ENCODE assay signal across 23 cellular contexts in the genomic region with DNA sequence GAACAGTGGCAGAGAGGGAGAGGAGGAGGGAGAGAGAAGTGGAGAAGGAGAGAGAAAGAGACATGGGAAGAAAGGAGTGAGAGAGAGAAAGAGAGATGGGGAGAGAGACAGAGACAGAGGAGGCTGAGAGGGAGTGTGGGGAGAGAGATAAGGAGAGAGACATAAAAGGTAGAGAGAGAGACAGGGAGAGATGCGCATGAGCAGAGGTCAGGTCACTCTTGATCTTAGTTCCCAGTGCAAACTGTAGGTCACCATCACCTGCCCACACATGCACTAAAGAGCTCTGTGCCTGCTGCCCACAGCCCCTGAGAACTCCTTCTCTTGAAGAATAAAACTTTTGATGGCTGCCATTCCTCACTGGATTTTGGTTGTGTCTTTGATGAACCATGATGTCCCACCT. TPM values are rescaled to one million over a fixed set of nuclear protein-coding genes. Genes with fewer than 3 reads are reported as not detected.
A peak's percentile ranks its signal among the peaks of the same experiment; 100 is the strongest.
DNase-seq lines count a peak whose midpoint lies in the region; ATAC-seq and TF ChIP-seq lines count a peak whose summit lies in the region.
"Had no signal": no experiment of that assay in that cellular context is flagged by ENCODE, and none has a peak within 500 bp of the region (broad histone marks: within the 10 kb centered on the region; RNA-seq: fewer than 3 reads in every experiment).

No MANE protein-coding gene starts in this region.

- no peak for TF ChIP-seq CTCF in CD4-positive, alpha-beta T cell (IDR thresholded peaks at IDR 0.05)

- H3K36me3 Mint-ChIP-seq in activated CD4-positive, alpha-beta T cell treated with anti-CD3 and anti-CD28 coated beads, Interleukin-2, amount 10 ng/mL, durations not matched to agents 7 days and 5 days (ENCODE audit: low read depth) = peaks cover 6% of the 10 kb centered on the region
- H3K36me3 Mint-ChIP-seq in CD4-positive, alpha-beta T cell (ENCODE audit: low read depth) = no peaks in the 10 kb centered on the region
- H3K36me3 Mint-ChIP-seq in activated T-helper 17 cell treated with anti-CD3 and anti-CD28 coated beads, Interleukin-2, amount 50 U/mL, for 72 hours (ENCODE audit: low read depth) = no peaks in the 10 kb centered on the region
- no peaks in the 10 kb centered on the region for H3K36me3 Mint-ChIP-seq in naive thymus-derived CD8-positive, alpha-beta T cell
- no peaks in the 10 kb centered on the region for H3K36me3 Mint-ChIP-seq in activated CD4-positive, alpha-beta memory T cell treated with anti-CD3 and anti-CD28 coated beads for 36 hours

- intact Hi-C loops in CD4-positive, alpha-beta T cell (cut with DNase I, micrococcal nuclease) = loop anchor here in 1 of 2 experiments (5.0 kb wide), 2 partner anchors 42 to 212 kb away; no protein-coding TSS in a partner anchor
- intact Hi-C loops in activated CD4-positive, alpha-beta memory T cell treated with anti-CD3 and anti-CD28 coated beads for 36 hours (cut with micrococcal nuclease) = loop anchor here (5.0 kb wide), 2 partner anchors 162 to 418 kb away; no protein-coding TSS in a partner anchor

- peak overlapping the region; percentile 74 for H3K27ac Mint-ChIP-seq in activated CD4-positive, alpha-beta T cell treated with anti-CD3 and anti-CD28 coated beads, Interleukin-2, amount 10 ng/mL, durations not matched to agents 7 days and 5 days
- H3K27ac Mint-ChIP-seq in CD4-positive, alpha-beta T cell = peak overlapping the region; percentile 94
- peak overlapping the region; percentile 73 for H3K27ac Mint-ChIP-seq in activated T-helper 17 cell treated with anti-CD3 and anti-CD28 coated beads, Interleukin-2, amount 50 U/mL, for 72 hours
- H3K27ac Mint-ChIP-seq in naive thymus-derived CD8-positive, alpha-beta T cell = peak overlapping the region in 9 of 10 donors; percentile 20 to 92 (median 81)
- H3K27ac Mint-ChIP-seq in activated CD4-positive, alpha-beta memory T cell treated with anti-CD3 and anti-CD28 coated beads for 36 hours = no peak overlapping the region

- POLR2A ChIA-PET in activated CD4-positive, alpha-beta T cell treated with anti-CD3 and anti-CD28 coated beads, Interleukin-2, amount 10 ng/mL, durations not matched to agents 7 days and 5 days (lab: Charles Lee) = no interaction called here
- POLR2A ChIA-PET in CD4-positive, alpha-beta T cell (lab: Charles Lee) = interaction anchor here (0.7 to 1.0 kb wide), 2 partner anchors 27 to 28 kb away, joined by 3 read pairs; a partner anchor contains a TSS
- POLR2A ChIA-PET in naive thymus-derived CD8-positive, alpha-beta T cell (lab: Charles Lee) = interaction anchor here (0.6 kb wide), 1 partner anchor 40 kb away, joined by 5 read pairs; no protein-coding TSS in a partner anchor
- POLR2A ChIA-PET in activated CD4-positive, alpha-beta memory T cell treated with anti-CD3 and anti-CD28 coated beads for 36 hours (lab: Charles Lee) = no interaction called here

- H3K27me3 Mint-ChIP-seq in activated CD4-positive, alpha-beta T cell treated with anti-CD3 and anti-CD28 coated beads, Interleukin-2, amount 10 ng/mL, durations not matched to agents 7 days and 5 days = no peaks in the 10 kb centered on the region
- no peaks in the 10 kb centered on the region for H3K27me3 Mint-ChIP-seq in CD4-positive, alpha-beta T cell
- H3K27me3 Mint-ChIP-seq in activated T-helper 17 cell treated with anti-CD3 and anti-CD28 coated beads, Interleukin-2, amount 50 U/mL, for 72 hours = no peaks in the 10 kb centered on the region
- H3K27me3 Mint-ChIP-seq in naive thymus-derived CD8-positive, alpha-beta T cell = no peaks in the 10 kb centered on the region
- no peaks in the 10 kb centered on the region for H3K27me3 Mint-ChIP-seq in activated CD4-positive, alpha-beta memory T cell treated with anti-CD3 and anti-CD28 coated beads for 36 hours

- no peaks in the 10 kb centered on the region for H3K27me3 ChIP-seq in CD4-positive, alpha-beta T cell (ENCODE audit: control insufficient read depth, insufficient read depth, low read length)
- H3K27me3 ChIP-seq: MG63 had no signal

- no peaks in the 10 kb centered on the region for H3K9me3 ChIP-seq in CD4-positive, alpha-beta T cell (ENCODE audit: control insufficient read depth, low read length)
- H3K9me3 ChIP-seq: Caco-2, MG63 had no signal

- no peak overlapping the region for H3K4me3 Mint-ChIP-seq in activated CD4-positive, alpha-beta T cell treated with anti-CD3 and anti-CD28 coated beads, Interleukin-2, amount 10 ng/mL, durations not matched to agents 7 days and 5 days
- peak overlapping the region; percentile 16 for H3K4me3 Mint-ChIP-seq in CD4-positive, alpha-beta T cell
- H3K4me3 Mint-ChIP-seq in activated T-helper 17 cell treated with anti-CD3 and anti-CD28 coated beads, Interleukin-2, amount 50 U/mL, for 72 hours = peak overlapping the region; percentile 3
- peak overlapping the region in 4 of 10 donors; percentile 41 to 73 (median 54) for H3K4me3 Mint-ChIP-seq in naive thymus-derived CD8-positive, alpha-beta T cell
- no peak overlapping the region for H3K4me3 Mint-ChIP-seq in activated CD4-positive, alpha-beta memory T cell treated with anti-CD3 and anti-CD28 coated beads for 36 hours

- ATAC-seq in CD4-positive, alpha-beta T cell (ENCODE audit: poor library complexity) = no peak
- ATAC-seq in activated T-helper 17 cell treated with anti-CD3 and anti-CD28 coated beads, Interleukin-2, amount 50 U/mL, for 72 hours (replicated peaks) = no peak
- ATAC-seq in naive thymus-derived CD8-positive, alpha-beta T cell = no peak
- ATAC-seq: Right ventricle myocardium inferior had no signal

- peaks cover 49% of the 10 kb centered on the region for H3K4me1 Mint-ChIP-seq in activated CD4-positive, alpha-beta T cell treated with anti-CD3 and anti-CD28 coated beads, Interleukin-2, amount 10 ng/mL, durations not matched to agents 7 days and 5 days
- peaks cover 76% of the 10 kb centered on the region for H3K4me1 Mint-ChIP-seq in CD4-positive, alpha-beta T cell (ENCODE audit: low read depth)
- peaks cover 47% of the 10 kb centered on the region for H3K4me1 Mint-ChIP-seq in activated T-helper 17 cell treated with anti-CD3 and anti-CD28 coated beads, Interleukin-2, amount 50 U/mL, for 72 hours
- peaks cover 34 to 79% (median 63%) of the 10 kb centered on the region in 4 donors for H3K4me1 Mint-ChIP-seq in naive thymus-derived CD8-positive, alpha-beta T cell
- peaks cover 63% of the 10 kb centered on the region for H3K4me1 Mint-ChIP-seq in activated CD4-positive, alpha-beta memory T cell treated with anti-CD3 and anti-CD28 coated beads for 36 hours (ENCODE audit: low read depth)

- CTCF ChIA-PET in activated CD4-positive, alpha-beta T cell treated with anti-CD3 and anti-CD28 coated beads, Interleukin-2, amount 10 ng/mL, durations not matched to agents 7 days and 5 days (lab: Charles Lee) = interaction anchor here (1.2 kb wide), 1 partner anchor 10 kb away, joined by 3 read pairs; no protein-coding TSS in a partner anchor
- CTCF ChIA-PET in CD4-positive, alpha-beta T cell (lab: Charles Lee) = no interaction called here
- CTCF ChIA-PET in activated CD4-positive, alpha-beta memory T cell treated with anti-CD3 and anti-CD28 coated beads for 36 hours (lab: Charles Lee) = no interaction called here

- no peak overlapping the region for H3K27ac ChIP-seq in CD4-positive, alpha-beta T cell (ENCODE audit: low read depth, low read length)
- H3K27ac ChIP-seq: C4-2B had no signal

- DNase-seq in activated CD4-positive, alpha-beta T cell treated with anti-CD3 and anti-CD28 coated beads, Interleukin-2, amount 10 ng/mL, durations not matched to agents 7 days and 5 days = no peak
- DNase-seq in activated CD4-positive, alpha-beta T cell treated with anti-CD3 and anti-CD28 coated beads for 48 hours = no peak
- DNase-seq in CD4-positive, alpha-beta T cell = no peak
- DNase-seq in naive thymus-derived CD8-positive, alpha-beta T cell = no peak
- DNase-seq in T-helper 9 cell = no peak
- DNase-seq in activated CD4-positive, CD25-positive, alpha-beta regulatory T cell treated with anti-CD3 and anti-CD28 coated beads, Interleukin-2, amount 50 U/mL, for 72 hours = no peak
- DNase-seq in activated CD4-positive, alpha-beta memory T cell treated with anti-CD3 and anti-CD28 coated beads for 36 hours = no peak
- DNase-seq: Caco-2, GOT3, HCEC 1CT, MG63, NCI-H1417, NCI-H187, NCI-H446, NCI-H526, OCI-M1 had no signal

- no peaks in the 10 kb centered on the region for H3K9me3 Mint-ChIP-seq in activated CD4-positive, alpha-beta T cell treated with anti-CD3 and anti-CD28 coated beads, Interleukin-2, amount 10 ng/mL, durations not matched to agents 7 days and 5 days
- no peaks in the 10 kb centered on the region for H3K9me3 Mint-ChIP-seq in CD4-positive, alpha-beta T cell
- H3K9me3 Mint-ChIP-seq in activated T-helper 17 cell treated with anti-CD3 and anti-CD28 coated beads, Interleukin-2, amount 50 U/mL, for 72 hours = no peaks in the 10 kb centered on the region
- H3K9me3 Mint-ChIP-seq in naive thymus-derived CD8-positive, alpha-beta T cell = no peaks in the 10 kb centered on the region
- no peaks in the 10 kb centered on the region for H3K9me3 Mint-ChIP-seq in activated CD4-positive, alpha-beta memory T cell treated with anti-CD3 and anti-CD28 coated beads for 36 hours

RNA-seq across cellular contexts. Expression of a gene that starts 14.9 kb away (rescaled TPM):
- total RNA-seq in activated CD4-positive, alpha-beta T cell treated with anti-CD3 and anti-CD28 coated beads, Interleukin-2, amount 10 ng/mL, durations not matched to agents 7 days and 5 days = not detected
- not detected for total RNA-seq in CD4-positive, alpha-beta T cell
- not detected for total RNA-seq in activated T-helper 17 cell treated with anti-CD3 and anti-CD28 coated beads, Interleukin-2, amount 50 U/mL, for 72 hours
- total RNA-seq in naive thymus-derived CD8-positive, alpha-beta T cell = not detected
- polyA plus RNA-seq in naive thymus-derived CD8-positive, alpha-beta T cell = not detected
- not detected for total RNA-seq in activated CD4-positive, alpha-beta memory T cell treated with anti-CD3 and anti-CD28 coated beads for 36 hours
- total RNA-seq: A172, Caco-2, G401, LHCN-M2, Right ventricle myocardium inferior had no signal
- polyA plus RNA-seq: AG04450 had no signal

RNA-seq across cellular contexts. Expression of a gene that starts 20.2 kb away (rescaled TPM):
- total RNA-seq in activated CD4-positive, alpha-beta T cell treated with anti-CD3 and anti-CD28 coated beads, Interleukin-2, amount 10 ng/mL, durations not matched to agents 7 days and 5 days = not detected
- not detected for total RNA-seq in CD4-positive, alpha-beta T cell
- total RNA-seq in activated T-helper 17 cell treated with anti-CD3 and anti-CD28 coated beads, Interleukin-2, amount 50 U/mL, for 72 hours = not detected
- total RNA-seq in naive thymus-derived CD8-positive, alpha-beta T cell = not detected
- polyA plus RNA-seq in naive thymus-derived CD8-positive, alpha-beta T cell = not detected
- total RNA-seq in activated CD4-positive, alpha-beta memory T cell treated with anti-CD3 and anti-CD28 coated beads for 36 hours = not detected
- total RNA-seq: A172, Caco-2, G401, LHCN-M2, Right ventricle myocardium inferior had no signal
- polyA plus RNA-seq: AG04450 had no signal

RNA-seq across cellular contexts. Expression of a gene that starts 26.6 kb away (rescaled TPM):
- total RNA-seq in activated CD4-positive, alpha-beta T cell treated with anti-CD3 and anti-CD28 coated beads, Interleukin-2, amount 10 ng/mL, durations not matched to agents 7 days and 5 days = under 1 TPM in 1 of 2 experiments, not detected in 1; 0.12 TPM
- 1 to 10 TPM; 1.0 to 1.1 TPM for total RNA-seq in CD4-positive, alpha-beta T cell
- under 1 TPM; 0.15 to 0.26 TPM for total RNA-seq in activated T-helper 17 cell treated with anti-CD3 and anti-CD28 coated beads, Interleukin-2, amount 50 U/mL, for 72 hours
- under 1 TPM in 1 of 2 experiments, not detected in 1; 0.23 TPM for total RNA-seq in naive thymus-derived CD8-positive, alpha-beta T cell
- under 1 TPM in 1 of 3 donors, not detected in 2; 0.12 TPM for polyA plus RNA-seq in naive thymus-derived CD8-positive, alpha-beta T cell
- total RNA-seq in activated CD4-positive, alpha-beta memory T cell treated with anti-CD3 and anti-CD28 coated beads for 36 hours = not detected
- total RNA-seq: A172, Caco-2, G401, LHCN-M2, Right ventricle myocardium inferior had no signal
- polyA plus RNA-seq: AG04450 had no signal

RNA-seq across cellular contexts. Expression of a gene that starts 33.1 kb away (rescaled TPM):
- not detected for total RNA-seq in activated CD4-positive, alpha-beta T cell treated with anti-CD3 and anti-CD28 coated beads, Interleukin-2, amount 10 ng/mL, durations not matched to agents 7 days and 5 days
- total RNA-seq in CD4-positive, alpha-beta T cell = not detected
- total RNA-seq in activated T-helper 17 cell treated with anti-CD3 and anti-CD28 coated beads, Interleukin-2, amount 50 U/mL, for 72 hours = not detected
- not detected for total RNA-seq in naive thymus-derived CD8-positive, alpha-beta T cell
- 1 to 10 TPM in 1 of 3 donors, not detected in 2; 1.1 TPM for polyA plus RNA-seq in naive thymus-derived CD8-positive, alpha-beta T cell
- not detected for total RNA-seq in activated CD4-positive, alpha-beta memory T cell treated with anti-CD3 and anti-CD28 coated beads for 36 hours
- total RNA-seq: Caco-2, G401, LHCN-M2, Right ventricle myocardium inferior had no signal
- polyA plus RNA-seq: AG04450 had no signal

RNA-seq across cellular contexts. Expression of a gene that starts 33.9 kb away (rescaled TPM):
- total RNA-seq in activated CD4-positive, alpha-beta T cell treated with anti-CD3 and anti-CD28 coated beads, Interleukin-2, amount 10 ng/mL, durations not matched to agents 7 days and 5 days = not detected
- total RNA-seq in CD4-positive, alpha-beta T cell = not detected
- not detected for total RNA-seq in activated T-helper 17 cell treated with anti-CD3 and anti-CD28 coated beads, Interleukin-2, amount 50 U/mL, for 72 hours
- not detected for total RNA-seq in naive thymus-derived CD8-positive, alpha-beta T cell
- polyA plus RNA-seq in naive thymus-derived CD8-positive, alpha-beta T cell = not detected
- not detected for total RNA-seq in activated CD4-positive, alpha-beta memory T cell treated with anti-CD3 and anti-CD28 coated beads for 36 hours
- total RNA-seq: A172, Caco-2, G401, LHCN-M2, Right ventricle myocardium inferior had no signal
- polyA plus RNA-seq: AG04450 had no signal

Comparison
In these comparisons a context has a peak if more than half of its experiments do, and no peak if none do; other contexts are left out.
1. H3K4me3 Mint-ChIP-seq: peak in CD4-positive, alpha-beta T cell (single experiment) and activated T-helper 17 cell treated with anti-CD3 and anti-CD28 coated beads, Interleukin-2, amount 50 U/mL, for 72 hours (single experiment); none in activated CD4-positive, alpha-beta T cell treated with anti-CD3 and anti-CD28 coated beads, Interleukin-2, amount 10 ng/mL, durations not matched to agents 7 days and 5 days (single experiment) and activated CD4-positive, alpha-beta memory T cell treated with anti-CD3 and anti-CD28 coated beads for 36 hours (single experiment).
2. POLR2A ChIA-PET loops: an anchor here in CD4-positive, alpha-beta T cell (0.7 to 1.0 kb wide) and naive thymus-derived CD8-positive, alpha-beta T cell (0.6 kb wide); none called in activated CD4-positive, alpha-beta T cell treated with anti-CD3 and anti-CD28 coated beads, Interleukin-2, amount 10 ng/mL, durations not matched to agents 7 days and 5 days and activated CD4-positive, alpha-beta memory T cell treated with anti-CD3 and anti-CD28 coated beads for 36 hours.